ENCODE assay signal across 8 cellular contexts in the genomic region with DNA sequence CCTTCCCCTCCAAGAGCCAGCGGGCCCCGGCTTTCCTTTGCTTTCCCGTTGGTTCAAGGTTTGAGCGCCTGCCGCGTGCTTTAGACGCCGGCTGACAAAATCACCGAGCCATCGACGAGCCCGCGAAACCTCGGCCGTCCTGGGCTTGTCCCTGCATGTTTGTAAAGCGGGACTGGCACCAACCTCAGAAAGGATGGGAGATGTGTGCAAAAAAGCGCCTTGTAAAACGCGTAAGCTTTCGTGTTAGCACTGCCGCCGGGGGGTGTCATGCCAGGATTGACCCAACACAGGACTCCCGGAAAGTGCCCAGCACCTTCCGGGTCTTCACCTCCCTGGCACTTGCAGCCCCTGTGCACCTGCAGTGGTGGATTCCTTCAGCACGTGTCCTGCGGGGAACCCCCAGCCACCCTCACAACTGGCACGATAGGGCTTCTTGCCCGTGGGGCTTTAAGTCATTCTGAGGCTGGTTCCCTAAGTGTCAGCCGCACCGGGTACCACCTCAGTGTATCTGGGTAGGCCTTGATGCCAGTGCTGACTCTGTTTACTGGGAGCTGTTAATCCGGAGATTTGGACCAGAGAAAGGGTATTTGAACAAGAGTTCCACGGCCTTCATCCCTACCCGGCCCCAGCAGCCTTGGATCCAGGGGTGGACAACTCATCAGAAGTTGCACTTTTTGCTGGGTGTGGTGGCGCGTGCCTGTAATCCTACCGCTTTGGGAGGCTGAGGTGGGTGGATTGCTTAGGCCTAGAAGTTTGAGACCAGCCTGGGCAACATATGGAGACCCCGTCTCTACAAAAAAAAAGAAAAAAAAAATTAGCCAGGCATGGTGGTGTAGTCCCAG. TPM values are rescaled to one million over a fixed set of nuclear protein-coding genes. Genes with fewer than 3 reads are reported as not detected.
DNase-seq lines count a peak whose midpoint lies in the region; ATAC-seq and TF ChIP-seq lines count a peak whose summit lies in the region.

No MANE protein-coding gene starts in this region.

- peaks cover 56% of the 10 kb centered on the region for H3K4me1 Mint-ChIP-seq in stimulated activated effector memory CD8-positive, alpha-beta T cell treated with anti-CD3 and anti-CD28 coated beads, Interleukin-12 subunit alpha, Interleukin-12 subunit beta, amount 100 ng/mL, for 72 hours

- TF ChIP-seq POLR2A in lower leg skin (IDR thresholded peaks at IDR 0.05): no peak

- H3K4me3 ChIP-seq in astrocyte of the spinal cord (ENCODE audit: low read depth, low read length) (peak overlapping the region; percentile 80), lower leg skin (ENCODE audit: low read depth, poor library complexity, severe bottlenecking) (peak overlapping the region; percentile 75)

- in situ Hi-C loops in astrocyte of the spinal cord (cut with HindIII; ENCODE audit: low sequenced_read_pairs): no loop called here

- peaks cover 69% of the 10 kb centered on the region for H3K36me3 Mint-ChIP-seq in stimulated activated effector memory CD8-positive, alpha-beta T cell treated with anti-CD3 and anti-CD28 coated beads, Interleukin-12 subunit alpha, Interleukin-12 subunit beta, amount 100 ng/mL, for 72 hours

- ATAC-seq in stimulated activated effector memory CD8-positive, alpha-beta T cell treated with anti-CD3 and anti-CD28 coated beads, Interleukin-12 subunit alpha, Interleukin-12 subunit beta, amount 100 ng/mL, for 72 hours: no peak
- ATAC-seq in GM21737 (IDR thresholded peaks at IDR 0.05; ENCODE audit: unreplicated experiment): no peak

- peak overlapping the region; percentile 92 for H3K27ac Mint-ChIP-seq in stimulated activated effector memory CD8-positive, alpha-beta T cell treated with anti-CD3 and anti-CD28 coated beads, Interleukin-12 subunit alpha, Interleukin-12 subunit beta, amount 100 ng/mL, for 72 hours

- H3K9me3 Mint-ChIP-seq in stimulated activated effector memory CD8-positive, alpha-beta T cell treated with anti-CD3 and anti-CD28 coated beads, Interleukin-12 subunit alpha, Interleukin-12 subunit beta, amount 100 ng/mL, for 72 hours: no peaks in the 10 kb centered on the region

- intact Hi-C loops in lower leg skin (cut with DNase I; ENCODE audit: low total_unique reads): loop anchor here (10.0 kb wide), 1 partner anchor 215 kb away; no protein-coding TSS in a partner anchor

- H3K4me3 Mint-ChIP-seq in stimulated activated effector memory CD8-positive, alpha-beta T cell treated with anti-CD3 and anti-CD28 coated beads, Interleukin-12 subunit alpha, Interleukin-12 subunit beta, amount 100 ng/mL, for 72 hours: peak overlapping the region; percentile 81

- TF ChIP-seq CTCF in astrocyte of the spinal cord (IDR thresholded peaks at IDR 0.05; ENCODE audit: low read depth, low read length): no peak
- no peak for TF ChIP-seq CTCF in lower leg skin (IDR thresholded peaks at IDR 0.05)

- 17 to 19% methylated on average over 30 to 31 of the region's 37 CpGs for WGBS in lower leg skin, 2 donors

- DNase-seq in NCI-H1092 treated with DMSO at 0.1 percent for 48 hours (lab: John Stamatoyannopoulos, UW): peak; percentile 15
- DNase-seq in NCI-H1092 (lab: John Stamatoyannopoulos, UW): no peak
- peak; percentile 69 for DNase-seq in RPMI8226
- no peak for DNase-seq in astrocyte of the spinal cord (ENCODE audit: low read depth, low spot score)
- no peak for DNase-seq in lower leg skin (ENCODE audit: low spot score in 2 of 2)
- DNase-seq in stimulated activated effector memory CD8-positive, alpha-beta T cell treated with anti-CD3 and anti-CD28 coated beads, Interleukin-12 subunit alpha, Interleukin-12 subunit beta, amount 100 ng/mL, for 72 hours (ENCODE audit: low spot score in 2 of 2): peak in 1 of 2 donors; percentile 72
- DNase-seq in mucosa of gallbladder (ENCODE audit: low spot score): no peak

RNA-seq across cellular contexts. Expression of gene NDUFAF8, which starts 0.8 kb away (rescaled TPM):
- 10 to 100 TPM; 10.0 to 30.4 (median 15.9) TPM for total RNA-seq in lower leg skin
- 38.1 TPM for total RNA-seq in mucosa of gallbladder

RNA-seq across cellular contexts. Expression of gene TEPSIN, which starts 1.1 kb away (rescaled TPM):
- 100 to 1,000 TPM in 1 of 4 donors, 10 to 100 TPM in 3; 40.7 to 104 (median 62.6) TPM for total RNA-seq in lower leg skin
- 57.9 TPM for total RNA-seq in mucosa of gallbladder

RNA-seq across cellular contexts. Expression of gene CEP131, which starts 17.2 kb away (rescaled TPM):
- 10 to 100 TPM in 1 of 4 donors, 1 to 10 TPM in 3; 4.3 to 12.9 (median 8.4) TPM for total RNA-seq in lower leg skin
- total RNA-seq in mucosa of gallbladder: 12.7 TPM

RNA-seq across cellular contexts. Expression of gene SLC38A10, which starts 55.2 kb away (rescaled TPM):
- total RNA-seq in lower leg skin (100 to 1,000 TPM in 1 of 4 donors, 10 to 100 TPM in 3; 47.5 to 100 (median 73.3) TPM), mucosa of gallbladder (135 TPM)

Comparison
In these comparisons a context has a peak if more than half of its experiments do, and no peak if none do; other contexts are left out.
1. DNase-seq: peak in NCI-H1092 treated with DMSO at 0.1 percent for 48 hours (single experiment) and RPMI8226 (single experiment); none in NCI-H1092 (single experiment), astrocyte of the spinal cord (single experiment), lower leg skin (0 of 2) and mucosa of gallbladder (single experiment).